In the genomic region with DNA sequence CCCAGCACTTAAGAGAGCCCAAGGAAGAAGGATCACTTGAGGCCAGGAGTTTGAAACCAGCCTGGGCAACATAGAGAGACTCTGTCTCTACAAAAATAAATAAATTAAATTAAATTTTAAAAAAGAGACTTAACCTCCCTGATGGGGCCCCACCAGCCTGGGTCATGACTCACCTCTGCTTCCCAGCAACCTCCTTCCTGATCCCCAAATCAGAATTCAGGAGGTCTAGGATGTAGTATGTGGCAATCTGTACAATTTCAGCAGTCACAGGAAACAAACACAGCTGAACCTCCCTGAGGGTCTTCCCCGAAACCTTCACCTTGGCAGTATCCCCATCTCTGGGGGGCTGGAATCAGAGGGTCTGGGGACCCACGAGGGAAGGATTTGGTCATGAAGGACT, we compare ENCODE assay signal across 15 cellular contexts. TPM values are rescaled to one million over a fixed set of nuclear protein-coding genes. Genes with fewer than 3 reads are reported as not detected.
A peak's percentile ranks its signal among the peaks of the same experiment; 100 is the strongest.
DNase-seq lines count a peak whose midpoint lies in the region; FAIRE-seq and TF ChIP-seq lines count a peak whose summit lies in the region.
"Had no signal": no experiment of that assay in that cellular context is flagged by ENCODE, and none has a peak within 500 bp of the region (broad histone marks: within the 10 kb centered on the region; RNA-seq: fewer than 3 reads in every experiment).

No MANE protein-coding gene starts in this region.

- H3K36me3 ChIP-seq in ACC112 (ENCODE audit: insufficient read depth, low read length) (no peaks in the 10 kb centered on the region), GM23248 (ENCODE audit: low read depth) (no peaks in the 10 kb centered on the region), astrocyte (ENCODE audit: insufficient read depth, low read length) (no peaks in the 10 kb centered on the region), kidney (ENCODE audit: control insufficient read depth in 1 of 2, insufficient read depth in 2 of 2, low read length in 2 of 2) (no peaks in the 10 kb centered on the region), transverse colon (no peaks in the 10 kb centered on the region)

- in situ Hi-C loops in GM23248 (cut with MboI) (no loop called here), transverse colon (cut with MboI; ENCODE audit: low pct_ligation_motif_present in 1 of 4, low pct_unique_long_range_greater_than_20kb in 1 of 4, low sequenced_read_pairs in 3 of 4) (no loop called here)

- H3K79me2 ChIP-seq in ACC112 (ENCODE audit: control insufficient read depth, insufficient read depth, low read length, unreplicated experiment) (no peaks in the 10 kb centered on the region), GM23248 (ENCODE audit: insufficient read depth) (no peaks in the 10 kb centered on the region), astrocyte (ENCODE audit: insufficient read depth, low read length) (no peaks in the 10 kb centered on the region)

- no peak for FAIRE-seq in astrocyte (lab: Jason Lieb, UNC)
- no peak for FAIRE-seq in kidney (lab: Jason Lieb, UNC)

- DNase-seq in GM23248 (peak; percentile 51), astrocyte (ENCODE audit: low read depth) (no peak), kidney (peak; percentile 2), DMS79 (lab: John Stamatoyannopoulos, UW) (no peak), transverse colon (no peak), NCI-H1417 (lab: John Stamatoyannopoulos, UW) (no peak), NCI-H1694 (lab: John Stamatoyannopoulos, UW) (no peak)
- DNase-seq: activated T-cell treated with anti-CD3 and anti-CD28 coated beads, Interleukin-2, amount 50 U/mL, for 1 hour; erythroblast; left ventricle myocardium superior; MV-4-11; naive B cell; trophoblast cell had no signal

- no peaks in the 10 kb centered on the region for H3K27me3 Mint-ChIP-seq in astrocyte (ENCODE audit: low read depth, unreplicated experiment)
- H3K27me3 Mint-ChIP-seq: naive B cell had no signal

- TF ChIP-seq POLR2A in transverse colon (IDR thresholded peaks at IDR 0.05), result no peak

- H2AFZ ChIP-seq in ACC112 (ENCODE audit: low read length, unreplicated experiment) (no peak overlapping the region), GM23248 (peak overlapping the region; percentile 67), astrocyte (ENCODE audit: low read depth, low read length) (no peak overlapping the region)

- H3F3A ChIP-seq in GM23248 (ENCODE audit: insufficient read depth), result peaks cover 11% of the 10 kb centered on the region

- H3K4me3 Mint-ChIP-seq in astrocyte (ENCODE audit: unreplicated experiment), result peak overlapping the region; percentile 66
- H3K4me3 Mint-ChIP-seq: T-helper 2 cell treated with Interferon-gamma antibody and Interleukin-4, amounts not matched to agents 5 μg/mL and 100 μg/mL, for 36 hours had no signal

- no peak overlapping the region for H3K4me2 ChIP-seq in GM23248 (ENCODE audit: unreplicated experiment)
- no peak overlapping the region for H3K4me2 ChIP-seq in astrocyte (ENCODE audit: low read length)

- no peak for TF ChIP-seq CTCF in astrocyte (IDR thresholded peaks at IDR 0.05; ENCODE audit: insufficient read depth, low read depth, low read length)
- TF ChIP-seq CTCF in kidney (IDR thresholded peaks at IDR 0.05; ENCODE audit: borderline replicate concordance, extremely low read depth, insufficient read depth), result no peak
- no peak for TF ChIP-seq CTCF in transverse colon (IDR thresholded peaks at IDR 0.05)

- H3K27ac Mint-ChIP-seq in astrocyte (ENCODE audit: unreplicated experiment), result no peak overlapping the region

- H4K20me1 ChIP-seq in GM23248 (ENCODE audit: insufficient read depth) (no peaks in the 10 kb centered on the region), astrocyte (ENCODE audit: insufficient read depth, low read length) (no peaks in the 10 kb centered on the region)

- no peaks in the 10 kb centered on the region for H3K9me3 Mint-ChIP-seq in astrocyte (ENCODE audit: unreplicated experiment)
- H3K9me3 Mint-ChIP-seq: naive B cell; T-helper 2 cell treated with Interferon-gamma antibody and Interleukin-4, amounts not matched to agents 5 μg/mL and 100 μg/mL, for 36 hours had no signal

- H3K4me1 ChIP-seq in ACC112 (ENCODE audit: control insufficient read depth, insufficient read depth, low read length, unreplicated experiment) (peaks cover 32% of the 10 kb centered on the region), GM23248 (ENCODE audit: insufficient read depth) (peaks cover 22% of the 10 kb centered on the region), astrocyte (ENCODE audit: insufficient read depth, low read length) (peaks cover 22% of the 10 kb centered on the region), kidney (ENCODE audit: control insufficient read depth in 1 of 2, insufficient read depth in 1 of 2, low read depth in 1 of 2, low read length in 2 of 2) (peaks cover 3 to 5% of the 10 kb centered on the region in 2 donors), transverse colon (peaks cover 0 to 22% (median 6%) of the 10 kb centered on the region in 4 donors)

- H3K9me3 ChIP-seq in GM23248 (ENCODE audit: low read depth), result no peaks in the 10 kb centered on the region
- H3K9me3 ChIP-seq in astrocyte (ENCODE audit: insufficient read depth, low read depth, low read length), result no peaks in the 10 kb centered on the region
- no peaks in the 10 kb centered on the region for H3K9me3 ChIP-seq in kidney (ENCODE audit: control insufficient read depth in 1 of 2, low read length in 2 of 2)
- H3K9me3 ChIP-seq in transverse colon, result no peaks in the 10 kb centered on the region

- TF ChIP-seq EP300 in transverse colon (IDR thresholded peaks at IDR 0.05; ENCODE audit: low read depth), result no peak

- H3K4me3 ChIP-seq in ACC112 (ENCODE audit: low read depth, low read length) (no peak overlapping the region), GM23248 (no peak overlapping the region), astrocyte (ENCODE audit: insufficient read depth, low read depth, low read length) (no peak overlapping the region), kidney (ENCODE audit: low read length in 2 of 2) (no peak overlapping the region), transverse colon (no peak overlapping the region)

- H3K27me3 ChIP-seq in ACC112 (ENCODE audit: insufficient read depth, low read length) (no peaks in the 10 kb centered on the region), GM23248 (replicated peaks; ENCODE audit: insufficient read depth) (no peaks in the 10 kb centered on the region), astrocyte (ENCODE audit: insufficient read depth, low read length) (no peaks in the 10 kb centered on the region), transverse colon (no peaks in the 10 kb centered on the region)

- H3K36me3 Mint-ChIP-seq in astrocyte (ENCODE audit: low read depth, unreplicated experiment), result no peaks in the 10 kb centered on the region
- H3K36me3 Mint-ChIP-seq: naive B cell had no signal

- H3K27ac ChIP-seq in ACC112 (ENCODE audit: low read depth, low read length) (peak overlapping the region; percentile 70), GM23248 (0 out of 2 replicates have a peak overlapping the region, but pooled peaks have one; percentile 12), astrocyte (ENCODE audit: low read depth, low read length) (no peak overlapping the region), kidney (ENCODE audit: low read depth in 2 of 2, low read length in 2 of 2) (no peak overlapping the region), transverse colon (no peak overlapping the region)

- peaks cover 10% of the 10 kb centered on the region for H3K4me1 Mint-ChIP-seq in astrocyte (ENCODE audit: low read depth, unreplicated experiment)

- WGBS in GM23248 (ENCODE audit: low coverage in 1 of 2, low lambda C conversion rate in 2 of 2, missing lambda C conversion rate in 2 of 2), 2 experiments, result 56 to 78% methylated on average over 2 of the region's 2 CpGs
- WGBS in transverse colon (ENCODE audit: low coverage in 1 of 2), 2 donors, result 83% methylated on average over 2 of the region's 2 CpGs; no CpG with 5 or more reads in 1 of the 2 donors

- H3K9me2 ChIP-seq in GM23248 (ENCODE audit: insufficient read depth), result no peaks in the 10 kb centered on the region

- H3K9ac ChIP-seq in GM23248, result peak overlapping the region; percentile 22; the same call in 1 of the 2 replicates
- H3K9ac ChIP-seq in astrocyte (ENCODE audit: low read length), result no peak overlapping the region
- no peak overlapping the region for H3K9ac ChIP-seq in kidney (ENCODE audit: low read length in 2 of 2)

- intact Hi-C loops in kidney (cut with DNase I), result no loop called here
- intact Hi-C loops in transverse colon (cut with DNase I; ENCODE audit: low total_unique reads), result no loop called here

RNA-seq across cellular contexts. Expression of a gene that starts 9.7 kb away (rescaled TPM):
- total RNA-seq in GM23248 (2014; rRNA removed; shearing (Covaris generic)), result 11.9 and 15.8 TPM in 2 replicates
- 15.7 and 20.0 TPM in 2 replicates for polyA plus RNA-seq in GM23248 (2016; fragmentation: Nextera tagmentation; extraction: Ambion mirVana)
- total RNA-seq in astrocyte, result 18.5 and 19.7 TPM in 2 replicates
- total RNA-seq in kidney, result 41.7 TPM
- polyA plus RNA-seq in kidney (ENCODE audit: insufficient read depth, low read depth, low replicate concordance), result 40.2 TPM
- 10 to 100 TPM; 17.1 to 98.4 (median 37.2) TPM for total RNA-seq in transverse colon

RNA-seq across cellular contexts. Expression of a gene that starts 16.4 kb away (rescaled TPM):
- 24.2 and 27.2 TPM in 2 replicates for total RNA-seq in GM23248 (2014; rRNA removed; shearing (Covaris generic))
- 7.7 and 8.0 TPM in 2 replicates for polyA plus RNA-seq in GM23248 (2016; fragmentation: Nextera tagmentation; extraction: Ambion mirVana)
- 20.2 and 20.5 TPM in 2 replicates for total RNA-seq in astrocyte
- 47.2 TPM for total RNA-seq in kidney
- polyA plus RNA-seq in kidney (ENCODE audit: insufficient read depth, low read depth, low replicate concordance), result 33.4 TPM
- total RNA-seq in transverse colon, result 10 to 100 TPM; 25.9 to 41.9 (median 30.5) TPM

RNA-seq across cellular contexts. Expression of a gene that starts 17.5 kb away (rescaled TPM):
- 0.89 and 1.9 TPM in 2 replicates for total RNA-seq in GM23248 (2014; rRNA removed; shearing (Covaris generic))
- polyA plus RNA-seq in GM23248 (2016; fragmentation: Nextera tagmentation; extraction: Ambion mirVana), result 3.6 and 4.2 TPM in 2 replicates
- total RNA-seq in astrocyte, result 2.1 and 2.6 TPM in 2 replicates
- 3.0 TPM for total RNA-seq in kidney
- 7.9 TPM for polyA plus RNA-seq in kidney (ENCODE audit: insufficient read depth, low read depth, low replicate concordance)
- 1 to 10 TPM in 1 of 4 donors, under 1 TPM in 2, not detected in 1; 0.68 to 2.4 (median 0.80) TPM for total RNA-seq in transverse colon

RNA-seq across cellular contexts. Expression of a gene that starts 18.0 kb away (rescaled TPM):
- total RNA-seq in GM23248 (2014; rRNA removed; shearing (Covaris generic)), result not detected in 2 replicates
- polyA plus RNA-seq in GM23248 (2016; fragmentation: Nextera tagmentation; extraction: Ambion mirVana), result 0.50 TPM in 1 of 2 replicates, not detected in the other
- 2.5 and 2.6 TPM in 2 replicates for total RNA-seq in astrocyte
- total RNA-seq in kidney, result 0.54 TPM
- polyA plus RNA-seq in kidney (ENCODE audit: insufficient read depth, low read depth, low replicate concordance), result not detected
- not detected for total RNA-seq in transverse colon

RNA-seq across cellular contexts. Expression of a gene that starts 33.0 kb away (rescaled TPM):
- total RNA-seq in GM23248 (2014; rRNA removed; shearing (Covaris generic)), result 18.6 and 30.7 TPM in 2 replicates
- 19.1 and 20.7 TPM in 2 replicates for polyA plus RNA-seq in GM23248 (2016; fragmentation: Nextera tagmentation; extraction: Ambion mirVana)
- total RNA-seq in astrocyte, result 52.9 and 53.4 TPM in 2 replicates
- 61.5 TPM for total RNA-seq in kidney
- polyA plus RNA-seq in kidney (ENCODE audit: insufficient read depth, low read depth, low replicate concordance), result 67.0 TPM
- total RNA-seq in transverse colon, result 100 to 1,000 TPM in 1 of 4 donors, 10 to 100 TPM in 3; 41.6 to 101 (median 67.6) TPM

Comparison
In these comparisons a context has a peak if more than half of its experiments do, and no peak if none do; other contexts are left out.
1. H3K27ac ChIP-seq: peak in ACC112 (single experiment) and GM23248 (single experiment); none in astrocyte (single experiment), kidney (0 of 2) and transverse colon (0 of 4).
2. DNase-seq: peak in GM23248 (single experiment) and kidney (single experiment); none in astrocyte (single experiment), DMS79 (single experiment), transverse colon (single experiment), NCI-H1417 (0 of 3) and NCI-H1694 (single experiment).